10 cellular contexts compared by ENCODE assay signal in genomic region chr21:15445327-15445726, GRCh38.
DNase-seq lines count a peak whose midpoint lies in the region; ATAC-seq and TF ChIP-seq lines count a peak whose summit lies in the region.
"Had no signal": no experiment of that assay in that cellular context is flagged by ENCODE, and none has a peak within 500 bp of the region (broad histone marks: within the 10 kb centered on the region; RNA-seq: fewer than 3 reads in every experiment).

No MANE protein-coding gene starts in this region.

- peaks cover 0 to 6% (median 4%) of the 10 kb centered on the region in 7 donors for H3K4me1 Mint-ChIP-seq in naive thymus-derived CD4-positive, alpha-beta T cell

- no CpG with 5 or more reads among the region's 2 CpGs for WGBS in trophoblast cell (ENCODE audit: extremely low coverage, insufficient coverage, insufficient read length)

- H3K4ac ChIP-seq in trophoblast cell (ENCODE audit: low read depth, low read length), result no peak overlapping the region

- no peaks in the 10 kb centered on the region for H3K27me3 Mint-ChIP-seq in naive thymus-derived CD4-positive, alpha-beta T cell

- peaks cover 7% of the 10 kb centered on the region for H3K79me1 ChIP-seq in trophoblast cell (ENCODE audit: low read length)

- H4K12ac ChIP-seq in trophoblast cell (ENCODE audit: low read depth, low read length), result no peak overlapping the region

- no peak overlapping the region for H3K9ac ChIP-seq in trophoblast cell (ENCODE audit: low read length)

- no peaks in the 10 kb centered on the region for H3K36me3 ChIP-seq in naive thymus-derived CD4-positive, alpha-beta T cell (ENCODE audit: control insufficient read depth in 2 of 3, insufficient read depth in 3 of 3, low read length in 3 of 3)
- H3K36me3 ChIP-seq in osteoblast (ENCODE audit: insufficient read depth, low read length), result no peaks in the 10 kb centered on the region
- no peaks in the 10 kb centered on the region for H3K36me3 ChIP-seq in trophoblast cell (ENCODE audit: control insufficient read depth in 1 of 2, insufficient read depth in 2 of 2, low read length in 2 of 2)

- CTCF ChIA-PET in naive thymus-derived CD4-positive, alpha-beta T cell (lab: Charles Lee), result no interaction called here

- H3K4me3 Mint-ChIP-seq in naive thymus-derived CD4-positive, alpha-beta T cell, result no peak overlapping the region

- no peaks in the 10 kb centered on the region for H4K20me1 ChIP-seq in osteoblast (ENCODE audit: insufficient read depth, low read length)

- ATAC-seq in GM18870 (IDR thresholded peaks at IDR 0.05; ENCODE audit: unreplicated experiment), result peak; percentile 85
- ATAC-seq in HG02588 (IDR thresholded peaks at IDR 0.05; ENCODE audit: unreplicated experiment), result peak; percentile 91
- peak; percentile 65 for ATAC-seq in naive thymus-derived CD4-positive, alpha-beta T cell

- no peak overlapping the region for H2BK5ac ChIP-seq in trophoblast cell (ENCODE audit: low read depth, low read length, poor library complexity)

- intact Hi-C loops in naive thymus-derived CD4-positive, alpha-beta T cell (cut with micrococcal nuclease), result no loop called here

- no peaks in the 10 kb centered on the region for H3K27me3 ChIP-seq in naive thymus-derived CD4-positive, alpha-beta T cell (ENCODE audit: control insufficient read depth in 2 of 2, insufficient read depth in 2 of 2, low read length in 2 of 2)
- H3K27me3 ChIP-seq in osteoblast (ENCODE audit: insufficient read depth, low read length) (no peaks in the 10 kb centered on the region), trophoblast cell (ENCODE audit: insufficient read depth, low read length) (no peaks in the 10 kb centered on the region)

- peaks cover 0 to 5% (median 0%) of the 10 kb centered on the region in 5 donors for H3K36me3 Mint-ChIP-seq in naive thymus-derived CD4-positive, alpha-beta T cell

- H3K18ac ChIP-seq in trophoblast cell (ENCODE audit: low read length), result no peak overlapping the region

- DNase-seq in Kasumi-1 (lab: John Stamatoyannopoulos, UW) (peak; percentile 62 to 80), NCI-H446 (lab: John Stamatoyannopoulos, UW) (no peak), foreskin fibroblast (no peak), osteoblast (ENCODE audit: insufficient read length, low spot score, missing footprints) (no peak), trophoblast cell (no peak)
- no peak for DNase-seq in naive thymus-derived CD4-positive, alpha-beta T cell
- DNase-seq: retina; stimulated activated naive CD4-positive, alpha-beta T cell had no signal

- H2BK12ac ChIP-seq in trophoblast cell (ENCODE audit: low read length), result no peak overlapping the region

- no peak overlapping the region for H4K91ac ChIP-seq in trophoblast cell (ENCODE audit: low read depth, low read length)

- H3K4me3 ChIP-seq in naive thymus-derived CD4-positive, alpha-beta T cell (ENCODE audit: low read length), result no peak overlapping the region
- H3K4me3 ChIP-seq in foreskin fibroblast (ENCODE audit: low read depth in 1 of 2, low read length in 2 of 2) (no peak overlapping the region), osteoblast (ENCODE audit: insufficient read depth, low read length) (no peak overlapping the region), trophoblast cell (ENCODE audit: low read depth, low read length) (no peak overlapping the region)

- no peaks in the 10 kb centered on the region for H3K4me1 ChIP-seq in naive thymus-derived CD4-positive, alpha-beta T cell (ENCODE audit: control insufficient read depth in 2 of 2, insufficient read depth in 2 of 2, low read length in 2 of 2)
- no peaks in the 10 kb centered on the region for H3K4me1 ChIP-seq in osteoblast (ENCODE audit: insufficient read depth, low read length)
- peaks cover 5 to 9% of the 10 kb centered on the region in 2 experiments for H3K4me1 ChIP-seq in trophoblast cell (ENCODE audit: control insufficient read depth in 1 of 2, insufficient read depth in 2 of 2, low read length in 2 of 2)

- H3K9me3 ChIP-seq in naive thymus-derived CD4-positive, alpha-beta T cell (ENCODE audit: control insufficient read depth in 2 of 3, low read length in 3 of 3), result no peaks in the 10 kb centered on the region
- no peaks in the 10 kb centered on the region for H3K9me3 ChIP-seq in osteoblast (ENCODE audit: low read depth, low read length)
- H3K9me3 ChIP-seq in trophoblast cell (ENCODE audit: insufficient read depth, low read depth, low read length), result no peaks in the 10 kb centered on the region

- no peak overlapping the region for H2BK120ac ChIP-seq in trophoblast cell (ENCODE audit: insufficient read depth, low read length, poor library complexity)

- no peak overlapping the region for H2AK5ac ChIP-seq in trophoblast cell (ENCODE audit: low read length)

- POLR2A ChIA-PET in naive thymus-derived CD4-positive, alpha-beta T cell (lab: Charles Lee), result no interaction called here

- H4K8ac ChIP-seq in trophoblast cell (ENCODE audit: low read depth, low read length), result no peak overlapping the region

- H3K27ac Mint-ChIP-seq in naive thymus-derived CD4-positive, alpha-beta T cell, result no peak overlapping the region

- no peak overlapping the region for H3K4me2 ChIP-seq in osteoblast (ENCODE audit: insufficient read depth, low read length)
- H3K4me2 ChIP-seq in trophoblast cell (ENCODE audit: low read length), result no peak overlapping the region

- H3K23ac ChIP-seq in trophoblast cell (ENCODE audit: low read length), result no peak overlapping the region

- H3K79me2 ChIP-seq in osteoblast (ENCODE audit: insufficient read depth, low read length) (no peaks in the 10 kb centered on the region), trophoblast cell (ENCODE audit: control insufficient read depth, insufficient read depth, low read length, poor library complexity) (no peaks in the 10 kb centered on the region)

- TF ChIP-seq CTCF in foreskin fibroblast (IDR thresholded peaks at IDR 0.05; ENCODE audit: low read depth, low read length) (no peak), osteoblast (IDR thresholded peaks at IDR 0.05; ENCODE audit: extremely low read depth, low read depth, low read length) (no peak)

- no peak overlapping the region for H3K27ac ChIP-seq in naive thymus-derived CD4-positive, alpha-beta T cell (ENCODE audit: low read depth, low read length)
- H3K27ac ChIP-seq in osteoblast (ENCODE audit: low read depth, low read length) (no peak overlapping the region), trophoblast cell (ENCODE audit: low read depth, low read length) (no peak overlapping the region)

- peaks cover 0 to 15% (median 2%) of the 10 kb centered on the region in 11 donors for H3K9me3 Mint-ChIP-seq in naive thymus-derived CD4-positive, alpha-beta T cell

- H2AFZ ChIP-seq in osteoblast (ENCODE audit: low read length) (no peak overlapping the region), trophoblast cell (ENCODE audit: insufficient read depth, low read length, poor library complexity) (no peak overlapping the region)

- no peak overlapping the region for H3K14ac ChIP-seq in trophoblast cell (ENCODE audit: low read length)

Comparison
In these comparisons a context has a peak if more than half of its experiments do, and no peak if none do; other contexts are left out.
1. DNase-seq: peak in Kasumi-1 (2 of 2); none in naive thymus-derived CD4-positive, alpha-beta T cell (0 of 9), NCI-H446 (0 of 2), foreskin fibroblast (0 of 2), osteoblast (single experiment) and trophoblast cell (0 of 2).
2. Peak in every context shown above with its lines, with median percentiles within 50 percentile points of each other: ATAC-seq.